ENCODE assay signal across 1 cellular context in genomic region chr11:85626496-85626895, GRCh38.
TF ChIP-seq lines count a peak whose summit lies in the region.

No MANE protein-coding gene starts in this region.

TF ChIP-seq in GM12878, 131 proteins besides CTCF, POLR2A, EP300 and RAD21:
- TF ChIP-seq NR2C2 (IDR thresholded peaks at IDR 0.05; ENCODE audit: borderline replicate concordance, control insufficient read depth, insufficient read length, low read depth) = no peak
- TF ChIP-seq GABPA (IDR thresholded peaks at IDR 0.05; ENCODE audit: low read depth) = no peak
- TF ChIP-seq MEF2B (IDR thresholded peaks at IDR 0.05; ENCODE audit: partially characterized antibody, poor library complexity, severe bottlenecking) = no peak
- no peak for TF ChIP-seq ZBTB4 (CRISPR knock-in tag; IDR thresholded peaks at IDR 0.05)
- TF ChIP-seq SP1 (IDR thresholded peaks at IDR 0.05; ENCODE audit: low read depth, low read length) = no peak
- TF ChIP-seq ZNF274 (IDR thresholded peaks at IDR 0.05; ENCODE audit: insufficient read depth, insufficient read length) = no peak
- TF ChIP-seq CHD1 (IDR thresholded peaks at IDR 0.05; ENCODE audit: low read depth, low read length) = no peak
- no peak for TF ChIP-seq RFX5 (IDR thresholded peaks at IDR 0.05; ENCODE audit: low read depth, low read length)
- TF ChIP-seq SREBF1 (IDR thresholded peaks at IDR 0.05; ENCODE audit: low read length) = no peak
- no peak for TF ChIP-seq FOXM1 (IDR thresholded peaks at IDR 0.05; ENCODE audit: low read depth, low read length)
- no peak for TF ChIP-seq FOS (IDR thresholded peaks at IDR 0.05; ENCODE audit: borderline replicate concordance, extremely low read depth, insufficient read length)
- TF ChIP-seq ZZZ3 (IDR thresholded peaks at IDR 0.05; ENCODE audit: control insufficient read depth, insufficient read length, low read depth) = no peak
- TF ChIP-seq NFXL1 (IDR thresholded peaks at IDR 0.05; ENCODE audit: borderline replicate concordance) = no peak
- no peak for TF ChIP-seq TCF12 (IDR thresholded peaks at IDR 0.05; ENCODE audit: low read depth, low read length)
- no peak for TF ChIP-seq RELB (IDR thresholded peaks at IDR 0.05; ENCODE audit: low read depth)
- TF ChIP-seq KLF5 (IDR thresholded peaks at IDR 0.05; ENCODE audit: partially characterized antibody) = no peak
- no peak for TF ChIP-seq SIN3A (IDR thresholded peaks at IDR 0.05; ENCODE audit: low read depth, low read length)
- no peak for TF ChIP-seq ZNF384 (IDR thresholded peaks at IDR 0.05; ENCODE audit: borderline replicate concordance, low read depth, low read length)
- no peak for TF ChIP-seq YY1 (IDR thresholded peaks at IDR 0.05; ENCODE audit: low read depth, low read length)
TF ChIP-seq in GM12878: peak in this region for 0.
